Comparison of ENCODE assay signal across 24 cellular contexts in genomic region chr5:130762031-130762430, GRCh38.
DNase-seq lines count a peak whose midpoint lies in the region.
"Had no signal": no experiment of that assay in that cellular context is flagged by ENCODE, and none has a peak within 500 bp of the region (broad histone marks: within the 10 kb centered on the region; RNA-seq: fewer than 3 reads in every experiment).

No MANE protein-coding gene starts in this region.

- H3K27me3 ChIP-seq in adipocyte (replicated peaks; ENCODE audit: control insufficient read depth, insufficient read depth, low read length): no peaks in the 10 kb centered on the region
- H3K27me3 ChIP-seq: adrenal gland, tibial artery had no signal

- H3K4me1 ChIP-seq in adipocyte (ENCODE audit: control insufficient read depth, insufficient read depth, low read length): no peaks in the 10 kb centered on the region
- H3K4me1 ChIP-seq: adrenal gland, tibial artery had no signal

- no peaks in the 10 kb centered on the region for H3K9me3 ChIP-seq in adipocyte (ENCODE audit: control insufficient read depth, low read length)
- H3K9me3 ChIP-seq: adrenal gland, tibial artery had no signal

- H3K9ac ChIP-seq in adipocyte (ENCODE audit: low read length): no peak overlapping the region

- H3K36me3 ChIP-seq in adipocyte (ENCODE audit: control insufficient read depth, insufficient read depth, low read length, severe bottlenecking): no peaks in the 10 kb centered on the region
- H3K36me3 ChIP-seq: adrenal gland, tibial artery had no signal

- H3K4me3 ChIP-seq in adipocyte (ENCODE audit: low read length): no peak overlapping the region
- H3K4me3 ChIP-seq: adrenal gland, dorsolateral prefrontal cortex, tibial artery had no signal

- DNase-seq in DMS53 (lab: John Stamatoyannopoulos, UW) (peak; percentile 4), DMS53 treated with DMSO at 0.1 percent for 48 hours (lab: John Stamatoyannopoulos, UW; ENCODE audit: unreplicated experiment) (no peak), adipocyte (ENCODE audit: low read depth) (peak; percentile 78), fibroblast of peridontal ligament (ENCODE audit: extremely low read depth) (peak; percentile 37), stromal cell of bone marrow (ENCODE audit: low read depth) (peak; percentile 4), anterior cingulate cortex (lab: John Stamatoyannopoulos, UW) (no peak), inferior parietal cortex (ENCODE audit: extremely low spot score) (no peak)
- DNase-seq in stimulated activated CD4-positive, alpha-beta T cell treated with anti-CD3 and anti-CD28 coated beads, Interleukin-4, amount 100 ng/mL, for 24 hours: no peak
- DNase-seq: activated CD8-positive, alpha-beta T cell treated with anti-CD3 and anti-CD28 coated beads for 36 hours; activated gamma-delta T cell treated with Interleukin-2 at 50 U/mL for 16 hours; activated T-cell treated with anti-CD3 and anti-CD28 coated beads for 4 hours; adrenal gland; caudate nucleus; dorsolateral prefrontal cortex; mesendoderm; naive thymus-derived CD8-positive, alpha-beta T cell; NCI-H146; NCI-H524; retina; RPMI8226; stimulated activated CD4-positive, alpha-beta T cell treated with anti-CD3 and anti-CD28 coated beads, Interleukin-4, amount 100 ng/mL, for 4 hours; stimulated activated naive CD8-positive, alpha-beta T cell treated with anti-CD3 and anti-CD28 coated beads, Interleukin-15, Interleukin-2, amounts not matched to agents 100 U/mL and 50 U/mL, for 24 hours; T1000; tibial artery had no signal

Comparison
In these comparisons a context has a peak if more than half of its experiments do, and no peak if none do; other contexts are left out.
1. DNase-seq: peak in DMS53 (single experiment), adipocyte (single experiment), fibroblast of peridontal ligament (single experiment) and stromal cell of bone marrow (single experiment); none in DMS53 treated with DMSO at 0.1 percent for 48 hours (single experiment), stimulated activated CD4-positive, alpha-beta T cell treated with anti-CD3 and anti-CD28 coated beads, Interleukin-4, amount 100 ng/mL, for 24 hours (single experiment), anterior cingulate cortex (0 of 58) and inferior parietal cortex (single experiment).